Comparison of ENCODE assay signal across 2 cellular contexts in the genomic region with DNA sequence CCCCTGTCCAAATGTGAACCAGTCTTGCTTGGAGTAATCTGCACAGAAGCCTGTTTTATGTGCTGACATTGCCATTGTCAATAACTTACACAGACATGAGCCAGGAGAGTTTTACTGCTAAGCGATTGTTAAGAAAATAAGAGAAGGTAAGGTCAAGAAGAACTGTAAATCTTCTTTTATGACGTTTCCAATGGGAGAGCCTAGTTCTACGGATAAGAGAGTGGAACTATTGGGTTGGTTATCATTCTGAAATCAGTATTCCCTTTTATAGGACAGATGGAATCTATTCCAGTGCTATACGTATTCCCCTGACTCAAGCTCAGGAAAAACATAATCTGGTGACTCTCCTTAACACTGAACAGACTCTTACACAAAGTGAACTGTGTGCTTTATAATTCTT.
TF ChIP-seq lines count a peak whose summit lies in the region.

No MANE protein-coding gene starts in this region.

TF ChIP-seq in HEK293, 187 proteins besides CTCF, POLR2A, EP300 and RAD21 (continued from another document and continues in another):
- peak; percentile 40; the same call in 1 of the 2 replicates for TF ChIP-seq SP7 (tag by site-specific recombination; IDR thresholded peaks at IDR 0.05)
- TF ChIP-seq MZF1 (tag by site-specific recombination; IDR thresholded peaks at IDR 0.05; ENCODE audit: borderline replicate concordance), result peak; percentile 84; the same call in 1 of the 2 replicates
- TF ChIP-seq ZNF514 (tag by site-specific recombination; IDR thresholded peaks at IDR 0.05), result no peak
- TF ChIP-seq, protein P1, sequence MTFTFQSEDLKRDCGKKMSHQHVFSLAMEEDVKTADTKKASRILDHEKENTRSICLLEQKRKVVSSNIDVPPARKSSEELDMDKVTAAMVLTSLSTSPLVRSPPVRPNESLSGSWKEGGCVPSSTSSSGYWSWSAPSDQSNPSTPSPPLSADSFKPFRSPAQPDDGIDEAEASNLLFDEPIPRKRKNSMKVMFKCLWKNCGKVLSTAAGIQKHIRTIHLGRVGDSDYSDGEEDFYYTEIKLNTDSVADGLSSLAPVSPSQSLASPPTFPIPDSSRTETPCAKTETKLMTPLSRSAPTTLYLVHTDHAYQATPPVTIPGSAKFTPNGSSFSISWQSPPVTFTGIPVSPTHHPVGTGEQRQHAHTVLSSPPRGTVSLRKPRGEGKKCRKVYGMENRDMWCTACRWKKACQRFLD (tag by site-specific recombination; IDR thresholded peaks at IDR 0.05), result no peak
- peak; percentile 97 for TF ChIP-seq ZNF843 (tag by site-specific recombination; IDR thresholded peaks at IDR 0.05)
- no peak for TF ChIP-seq ZNF37A (tag by site-specific recombination; IDR thresholded peaks at IDR 0.05)
- peak; percentile 60; the same call in 1 of the 2 replicates for TF ChIP-seq ZBTB17 (tag by site-specific recombination; IDR thresholded peaks at IDR 0.05)
- peak; percentile 69 for TF ChIP-seq ZNF596 (tag by site-specific recombination; IDR thresholded peaks at IDR 0.05)
- peak; percentile 85 for TF ChIP-seq FEZF1 (tag by site-specific recombination; IDR thresholded peaks at IDR 0.05)
- TF ChIP-seq, protein P2, sequence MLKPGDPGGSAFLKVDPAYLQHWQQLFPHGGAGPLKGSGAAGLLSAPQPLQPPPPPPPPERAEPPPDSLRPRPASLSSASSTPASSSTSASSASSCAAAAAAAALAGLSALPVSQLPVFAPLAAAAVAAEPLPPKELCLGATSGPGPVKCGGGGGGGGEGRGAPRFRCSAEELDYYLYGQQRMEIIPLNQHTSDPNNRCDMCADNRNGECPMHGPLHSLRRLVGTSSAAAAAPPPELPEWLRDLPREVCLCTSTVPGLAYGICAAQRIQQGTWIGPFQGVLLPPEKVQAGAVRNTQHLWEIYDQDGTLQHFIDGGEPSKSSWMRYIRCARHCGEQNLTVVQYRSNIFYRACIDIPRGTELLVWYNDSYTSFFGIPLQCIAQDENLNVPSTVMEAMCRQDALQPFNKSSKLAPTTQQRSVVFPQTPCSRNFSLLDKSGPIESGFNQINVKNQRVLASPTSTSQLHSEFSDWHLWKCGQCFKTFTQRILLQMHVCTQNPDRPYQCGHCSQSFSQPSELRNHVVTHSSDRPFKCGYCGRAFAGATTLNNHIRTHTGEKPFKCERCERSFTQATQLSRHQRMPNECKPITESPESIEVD (tag by site-specific recombination; IDR thresholded peaks at IDR 0.05), result peak; percentile 100
- TF ChIP-seq, protein P3, sequence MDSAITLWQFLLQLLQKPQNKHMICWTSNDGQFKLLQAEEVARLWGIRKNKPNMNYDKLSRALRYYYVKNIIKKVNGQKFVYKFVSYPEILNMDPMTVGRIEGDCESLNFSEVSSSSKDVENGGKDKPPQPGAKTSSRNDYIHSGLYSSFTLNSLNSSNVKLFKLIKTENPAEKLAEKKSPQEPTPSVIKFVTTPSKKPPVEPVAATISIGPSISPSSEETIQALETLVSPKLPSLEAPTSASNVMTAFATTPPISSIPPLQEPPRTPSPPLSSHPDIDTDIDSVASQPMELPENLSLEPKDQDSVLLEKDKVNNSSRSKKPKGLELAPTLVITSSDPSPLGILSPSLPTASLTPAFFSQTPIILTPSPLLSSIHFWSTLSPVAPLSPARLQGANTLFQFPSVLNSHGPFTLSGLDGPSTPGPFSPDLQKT (IDR thresholded peaks at IDR 0.05; ENCODE audit: borderline replicate concordance, low read depth, low read length), result no peak
- TF ChIP-seq, protein P4, sequence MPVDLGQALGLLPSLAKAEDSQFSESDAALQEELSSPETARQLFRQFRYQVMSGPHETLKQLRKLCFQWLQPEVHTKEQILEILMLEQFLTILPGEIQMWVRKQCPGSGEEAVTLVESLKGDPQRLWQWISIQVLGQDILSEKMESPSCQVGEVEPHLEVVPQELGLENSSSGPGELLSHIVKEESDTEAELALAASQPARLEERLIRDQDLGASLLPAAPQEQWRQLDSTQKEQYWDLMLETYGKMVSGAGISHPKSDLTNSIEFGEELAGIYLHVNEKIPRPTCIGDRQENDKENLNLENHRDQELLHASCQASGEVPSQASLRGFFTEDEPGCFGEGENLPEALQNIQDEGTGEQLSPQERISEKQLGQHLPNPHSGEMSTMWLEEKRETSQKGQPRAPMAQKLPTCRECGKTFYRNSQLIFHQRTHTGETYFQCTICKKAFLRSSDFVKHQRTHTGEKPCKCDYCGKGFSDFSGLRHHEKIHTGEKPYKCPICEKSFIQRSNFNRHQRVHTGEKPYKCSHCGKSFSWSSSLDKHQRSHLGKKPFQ (tag by site-specific recombination; IDR thresholded peaks at IDR 0.05), result peak; percentile 90
- TF ChIP-seq, protein P5, sequence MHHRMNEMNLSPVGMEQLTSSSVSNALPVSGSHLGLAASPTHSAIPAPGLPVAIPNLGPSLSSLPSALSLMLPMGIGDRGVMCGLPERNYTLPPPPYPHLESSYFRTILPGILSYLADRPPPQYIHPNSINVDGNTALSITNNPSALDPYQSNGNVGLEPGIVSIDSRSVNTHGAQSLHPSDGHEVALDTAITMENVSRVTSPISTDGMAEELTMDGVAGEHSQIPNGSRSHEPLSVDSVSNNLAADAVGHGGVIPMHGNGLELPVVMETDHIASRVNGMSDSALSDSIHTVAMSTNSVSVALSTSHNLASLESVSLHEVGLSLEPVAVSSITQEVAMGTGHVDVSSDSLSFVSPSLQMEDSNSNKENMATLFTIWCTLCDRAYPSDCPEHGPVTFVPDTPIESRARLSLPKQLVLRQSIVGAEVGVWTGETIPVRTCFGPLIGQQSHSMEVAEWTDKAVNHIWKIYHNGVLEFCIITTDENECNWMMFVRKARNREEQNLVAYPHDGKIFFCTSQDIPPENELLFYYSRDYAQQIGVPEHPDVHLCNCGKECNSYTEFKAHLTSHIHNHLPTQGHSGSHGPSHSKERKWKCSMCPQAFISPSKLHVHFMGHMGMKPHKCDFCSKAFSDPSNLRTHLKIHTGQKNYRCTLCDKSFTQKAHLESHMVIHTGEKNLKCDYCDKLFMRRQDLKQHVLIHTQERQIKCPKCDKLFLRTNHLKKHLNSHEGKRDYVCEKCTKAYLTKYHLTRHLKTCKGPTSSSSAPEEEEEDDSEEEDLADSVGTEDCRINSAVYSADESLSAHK (tag by site-specific recombination; IDR thresholded peaks at IDR 0.05), result peak; percentile 93
- TF ChIP-seq ZNF670 (tag by site-specific recombination; IDR thresholded peaks at IDR 0.05; ENCODE audit: low read depth), result no peak
- TF ChIP-seq ZNF423 (tag by site-specific recombination; IDR thresholded peaks at IDR 0.05), result peak; percentile 68

TF ChIP-seq in SK-N-SH treated with all-trans-retinoic acid at 6 μM for 48 hours, 23 proteins besides CTCF, POLR2A, EP300 and RAD21 (continued from another document):
- TF ChIP-seq TOX (CRISPR knock-in tag; IDR thresholded peaks at IDR 0.05; ENCODE audit: borderline replicate concordance) (peak; percentile 15; the same call in 1 of the 2 replicates), RARB (CRISPR knock-in tag; IDR thresholded peaks at IDR 0.05) (0 out of 2 replicates have a peak, but pooled peaks have one; percentile 11), ESRRG (CRISPR knock-in tag; IDR thresholded peaks at IDR 0.05) (0 out of 2 replicates have a peak, but pooled peaks have one; percentile 1), ZC3H10 (CRISPR knock-in tag; IDR thresholded peaks at IDR 0.05) (no peak), ZNF70 (CRISPR knock-in tag; IDR thresholded peaks at IDR 0.05) (no peak), GLIS3 (CRISPR knock-in tag; IDR thresholded peaks at IDR 0.05) (no peak), ZFP3 (CRISPR knock-in tag; IDR thresholded peaks at IDR 0.05) (no peak), OSR1 (CRISPR knock-in tag; IDR thresholded peaks at IDR 0.05) (no peak)
- TF ChIP-seq, protein P6, sequence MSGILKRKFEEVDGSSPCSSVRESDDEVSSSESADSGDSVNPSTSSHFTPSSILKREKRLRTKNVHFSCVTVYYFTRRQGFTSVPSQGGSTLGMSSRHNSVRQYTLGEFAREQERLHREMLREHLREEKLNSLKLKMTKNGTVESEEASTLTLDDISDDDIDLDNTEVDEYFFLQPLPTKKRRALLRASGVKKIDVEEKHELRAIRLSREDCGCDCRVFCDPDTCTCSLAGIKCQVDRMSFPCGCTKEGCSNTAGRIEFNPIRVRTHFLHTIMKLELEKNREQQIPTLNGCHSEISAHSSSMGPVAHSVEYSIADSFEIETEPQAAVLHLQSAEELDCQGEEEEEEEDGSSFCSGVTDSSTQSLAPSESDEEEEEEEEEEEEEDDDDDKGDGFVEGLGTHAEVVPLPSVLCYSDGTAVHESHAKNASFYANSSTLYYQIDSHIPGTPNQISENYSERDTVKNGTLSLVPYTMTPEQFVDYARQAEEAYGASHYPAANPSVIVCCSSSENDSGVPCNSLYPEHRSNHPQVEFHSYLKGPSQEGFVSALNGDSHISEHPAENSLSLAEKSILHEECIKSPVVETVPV (CRISPR knock-in tag; IDR thresholded peaks at IDR 0.05), result 0 out of 2 replicates have a peak, but pooled peaks have one; percentile 27
